In the genomic region with DNA sequence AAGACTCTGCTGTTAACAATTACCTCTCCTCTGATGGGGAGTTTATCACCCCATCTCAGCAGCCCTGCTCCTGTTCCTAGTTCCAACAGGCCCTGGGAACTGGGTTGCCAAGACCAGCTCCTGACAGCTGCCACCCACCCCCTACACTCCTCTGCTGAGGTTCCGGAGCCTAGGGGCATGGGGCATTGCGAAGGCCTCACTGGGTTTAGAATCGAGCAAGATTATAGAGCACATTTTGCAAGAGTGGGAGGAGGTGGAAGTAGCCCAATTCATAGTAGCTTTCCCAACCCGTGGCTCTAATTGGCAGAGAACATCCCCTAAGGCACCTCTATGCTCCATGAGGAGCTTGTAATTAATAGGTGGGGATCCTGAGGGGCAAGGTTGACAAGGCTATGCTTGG, we compare ENCODE assay signal across 1 cellular context.
TF ChIP-seq lines count a peak whose summit lies in the region.

No MANE protein-coding gene starts in this region.

TF ChIP-seq in IMR-90, 13 proteins besides CTCF, POLR2A, EP300 and RAD21:
- TF ChIP-seq CEBPB (IDR thresholded peaks at IDR 0.05; ENCODE audit: low read depth, low read length): no peak
- no peak for TF ChIP-seq SMC3 (IDR thresholded peaks at IDR 0.05; ENCODE audit: low read depth, low read length)
- TF ChIP-seq, protein P1, sequence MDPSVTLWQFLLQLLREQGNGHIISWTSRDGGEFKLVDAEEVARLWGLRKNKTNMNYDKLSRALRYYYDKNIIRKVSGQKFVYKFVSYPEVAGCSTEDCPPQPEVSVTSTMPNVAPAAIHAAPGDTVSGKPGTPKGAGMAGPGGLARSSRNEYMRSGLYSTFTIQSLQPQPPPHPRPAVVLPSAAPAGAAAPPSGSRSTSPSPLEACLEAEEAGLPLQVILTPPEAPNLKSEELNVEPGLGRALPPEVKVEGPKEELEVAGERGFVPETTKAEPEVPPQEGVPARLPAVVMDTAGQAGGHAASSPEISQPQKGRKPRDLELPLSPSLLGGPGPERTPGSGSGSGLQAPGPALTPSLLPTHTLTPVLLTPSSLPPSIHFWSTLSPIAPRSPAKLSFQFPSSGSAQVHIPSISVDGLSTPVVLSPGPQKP (IDR thresholded peaks at IDR 0.05; ENCODE audit: borderline replicate concordance, low read depth, low read length): no peak
- TF ChIP-seq MAZ (IDR thresholded peaks at IDR 0.05; ENCODE audit: borderline replicate concordance, low read depth, low read length): no peak
- no peak for TF ChIP-seq MAFK (IDR thresholded peaks at IDR 0.05; ENCODE audit: low read depth, low read length)
- no peak for TF ChIP-seq CHD1 (IDR thresholded peaks at IDR 0.05; ENCODE audit: low read depth, low read length)
- no peak for TF ChIP-seq RFX5 (IDR thresholded peaks at IDR 0.05; ENCODE audit: low read depth, low read length)
- no peak for TF ChIP-seq NFE2L2 (IDR thresholded peaks at IDR 0.05; ENCODE audit: low read depth, low read length)
- TF ChIP-seq FOS (IDR thresholded peaks at IDR 0.05; ENCODE audit: low read depth, low read length): no peak
- no peak for TF ChIP-seq USF2 (IDR thresholded peaks at IDR 0.05; ENCODE audit: low read depth, low read length)
- no peak for TF ChIP-seq BHLHE40 (IDR thresholded peaks at IDR 0.05; ENCODE audit: low read depth, low read length)
- no peak for TF ChIP-seq MXI1 (IDR thresholded peaks at IDR 0.05; ENCODE audit: borderline replicate concordance, low read depth, low read length)
- TF ChIP-seq RCOR1 (IDR thresholded peaks at IDR 0.05; ENCODE audit: insufficient replicate concordance, low read length): no peak
